Comparison of ENCODE assay signal across 8 cellular contexts in genomic region chr1:21261551-21262281, GRCh38. TPM values are rescaled to one million over a fixed set of nuclear protein-coding genes. Genes with fewer than 3 reads are reported as not detected.
DNase-seq lines count a peak whose midpoint lies in the region; ATAC-seq and TF ChIP-seq lines count a peak whose summit lies in the region.

No MANE protein-coding gene starts in this region.

- H3K79me2 ChIP-seq in PC-3 (ENCODE audit: low read length), result no peaks in the 10 kb centered on the region

- peak overlapping the region; percentile 100 for H3K27ac Mint-ChIP-seq in chondrocyte (ENCODE audit: unreplicated experiment)

- H3K9me2 ChIP-seq in PC-3 (replicated peaks; ENCODE audit: low read length), result no peaks in the 10 kb centered on the region

- no peaks in the 10 kb centered on the region for H4K20me1 ChIP-seq in PC-3 (ENCODE audit: low read length)

- H3K9me3 ChIP-seq in PC-3 (ENCODE audit: low read length), result no peaks in the 10 kb centered on the region

- TF ChIP-seq CTCF in PC-3 (conservative IDR thresholded peaks at IDR 0.05; ENCODE audit: low read depth, low read length), result no peak
- TF ChIP-seq CTCF in chondrocyte (IDR thresholded peaks at IDR 0.05), result no peak
- TF ChIP-seq CTCF in GM20000 (IDR thresholded peaks at IDR 0.05; ENCODE audit: extremely low read depth, missing control alignments), result no peak

- peak overlapping the region; percentile 58 for H3K4me2 ChIP-seq in PC-3 (ENCODE audit: low read length)

- no peaks in the 10 kb centered on the region for H3K9me3 Mint-ChIP-seq in chondrocyte (ENCODE audit: low read depth)

- intact Hi-C loops in PC-3 (cut with micrococcal nuclease), result no loop called here

- peaks cover 18% of the 10 kb centered on the region for H3K36me3 Mint-ChIP-seq in chondrocyte (ENCODE audit: low read depth)

- ATAC-seq in PC-3, result peak; percentile 74
- ATAC-seq in left lobe of liver, result peak; percentile 24
- peak; percentile 40 for ATAC-seq in stimulated activated naive CD8-positive, alpha-beta T cell treated with anti-CD3 and anti-CD28 coated beads, Interleukin-15, Interleukin-2, amounts not matched to agents 100 U/mL and 50 U/mL, for 24 hours

- no peak overlapping the region for H3K4me3 ChIP-seq in PC-3 (ENCODE audit: low read length)

- no peaks in the 10 kb centered on the region for H3K27me3 ChIP-seq in PC-3 (ENCODE audit: low read length)

- H3K27ac ChIP-seq in PC-3 (ENCODE audit: low read length), result peak overlapping the region; percentile 87

- no peaks in the 10 kb centered on the region for H3K27me3 Mint-ChIP-seq in chondrocyte (ENCODE audit: low read depth)

- peaks cover 61% of the 10 kb centered on the region for H3K4me1 Mint-ChIP-seq in chondrocyte (ENCODE audit: low read depth)

- peak overlapping the region; percentile 62 for H3K4me3 Mint-ChIP-seq in chondrocyte (ENCODE audit: unreplicated experiment)

- H3K4me1 ChIP-seq in PC-3 (ENCODE audit: insufficient read depth, low read length), result peaks cover 50% of the 10 kb centered on the region

- no peak overlapping the region for H2AFZ ChIP-seq in PC-3 (ENCODE audit: low read length)

- H3K36me3 ChIP-seq in PC-3 (ENCODE audit: low read depth, low read length), result peaks cover 6% of the 10 kb centered on the region; the same call in 1 of the 2 replicates

- H3F3A ChIP-seq in PC-3 (ENCODE audit: low read length, unreplicated experiment), result peaks cover 4% of the 10 kb centered on the region

- H3K9ac ChIP-seq in PC-3 (ENCODE audit: low read length), result peak overlapping the region; percentile 75

- peak; percentile 97 for DNase-seq in EL
- DNase-seq in PC-3, result peak; percentile 67
- no peak for DNase-seq in chondrocyte (ENCODE audit: low spot score)
- no peak for DNase-seq in left lobe of liver (ENCODE audit: low spot score)
- DNase-seq in stimulated activated naive CD8-positive, alpha-beta T cell treated with anti-CD3 and anti-CD28 coated beads, Interleukin-15, Interleukin-2, amounts not matched to agents 100 U/mL and 50 U/mL, for 24 hours, result peak; percentile 48
- DNase-seq in GM20000 (ENCODE audit: low spot score), result no peak
- no peak for DNase-seq in NCI-H1694 treated with DMSO at 0.1 percent for 48 hours (lab: John Stamatoyannopoulos, UW)
- no peak for DNase-seq in NCI-H526 (lab: John Stamatoyannopoulos, UW)

- POLR2A ChIA-PET in PC-3 (lab: Charles Lee; ENCODE audit: unreplicated experiment), result interaction anchor here (0.6 to 1.0 kb wide), 4 partner anchors 10 to 99 kb away, joined by 3 to 5 read pairs (median 4); no protein-coding TSS in a partner anchor

- BruUV-seq in PC-3 (replicated peaks; lab: Mats Ljungman, UMichigan), result TSS peak; percentile 59

- CTCF ChIA-PET in PC-3 (lab: Charles Lee), result interaction anchor here (1.1 to 1.5 kb wide), 3 partner anchors 8 to 108 kb away, joined by 4 to 10 read pairs (median 4); no protein-coding TSS in a partner anchor

RNA-seq across cellular contexts. Expression of gene ECE1, which starts 28.5 kb away (rescaled TPM):
- total RNA-seq in PC-3 (2014; rRNA removed) (86.8 and 110 TPM in 2 replicates), chondrocyte (83.7 to 99.2 TPM (median 98.5 TPM) in 3 replicates), left lobe of liver (58.0 TPM)

Comparison
In these comparisons a context has a peak if more than half of its experiments do, and no peak if none do; other contexts are left out.
1. DNase-seq: peak in EL (single experiment), PC-3 (single experiment) and stimulated activated naive CD8-positive, alpha-beta T cell treated with anti-CD3 and anti-CD28 coated beads, Interleukin-15, Interleukin-2, amounts not matched to agents 100 U/mL and 50 U/mL, for 24 hours (single experiment); none in chondrocyte (single experiment), left lobe of liver (single experiment), GM20000 (single experiment), NCI-H1694 treated with DMSO at 0.1 percent for 48 hours (single experiment) and NCI-H526 (0 of 2).
2. ATAC-seq: peak in every context shown above with its lines; median percentile 74 in PC-3; 40 in stimulated activated naive CD8-positive, alpha-beta T cell treated with anti-CD3 and anti-CD28 coated beads, Interleukin-15, Interleukin-2, amounts not matched to agents 100 U/mL and 50 U/mL, for 24 hours; 24 in left lobe of liver.